Comparison of ENCODE assay signal across 1 cellular context in genomic region chr1:151539321-151540020, GRCh38.
A peak's percentile ranks its signal among the peaks of the same experiment; 100 is the strongest.
TF ChIP-seq lines count a peak whose summit lies in the region.

No MANE protein-coding gene starts in this region.

TF ChIP-seq in HepG2, 621 proteins besides CTCF, POLR2A, EP300 and RAD21 (continued from another document and continues in another):
- TF ChIP-seq USF2 (IDR thresholded peaks at IDR 0.05; ENCODE audit: low read depth, low read length) (no peak), USF2 (CRISPR knock-in tag; IDR thresholded peaks at IDR 0.05; ENCODE audit: borderline replicate concordance) (peak; percentile 84; the same call in 1 of the 2 replicates), IKZF1 (IDR thresholded peaks at IDR 0.05) (no peak), ZNF614 (CRISPR knock-in tag; IDR thresholded peaks at IDR 0.05; ENCODE audit: borderline replicate concordance) (no peak), MIER2 (CRISPR knock-in tag; IDR thresholded peaks at IDR 0.05) (no peak), NCOA2 (CRISPR knock-in tag; IDR thresholded peaks at IDR 0.05) (0 out of 2 replicates have a peak, but pooled peaks have one; percentile 5), EED (CRISPR knock-in tag; IDR thresholded peaks at IDR 0.05) (no peak), ZKSCAN1 (IDR thresholded peaks at IDR 0.05; ENCODE audit: low read length) (no peak), ZNF12 (CRISPR knock-in tag; IDR thresholded peaks at IDR 0.05) (no peak), NR2F2 (IDR thresholded peaks at IDR 0.05; ENCODE audit: borderline replicate concordance, low read depth) (no peak), KDM5B (CRISPR knock-in tag; IDR thresholded peaks at IDR 0.05; ENCODE audit: borderline replicate concordance) (no peak), ZNF382 (CRISPR knock-in tag; IDR thresholded peaks at IDR 0.05; ENCODE audit: borderline replicate concordance) (no peak), ZFP62 (CRISPR knock-in tag; IDR thresholded peaks at IDR 0.05) (no peak), PAWR (CRISPR knock-in tag; IDR thresholded peaks at IDR 0.05; ENCODE audit: borderline replicate concordance) (no peak), SNAPC2 (CRISPR knock-in tag; IDR thresholded peaks at IDR 0.05) (no peak), ARNTL (CRISPR knock-in tag; IDR thresholded peaks at IDR 0.05) (no peak), ISL2 (CRISPR knock-in tag; IDR thresholded peaks at IDR 0.05) (no peak), RNF2 (conservative IDR thresholded peaks at IDR 0.05; ENCODE audit: low read depth) (no peak), SOX13 (IDR thresholded peaks at IDR 0.05) (no peak), SOX13 (CRISPR knock-in tag; conservative IDR thresholded peaks at IDR 0.05 in 1 of 2, IDR thresholded peaks at IDR 0.05 in 1 of 2) (no peak), TBX2 (CRISPR knock-in tag; IDR thresholded peaks at IDR 0.05; ENCODE audit: borderline replicate concordance) (no peak), AGO2 (optimal IDR thresholded peaks at IDR 0.05; ENCODE audit: low read depth, low read length) (no peak), SOX5 (CRISPR knock-in tag; IDR thresholded peaks at IDR 0.05; ENCODE audit: borderline replicate concordance) (0 out of 2 replicates have a peak, but pooled peaks have one; percentile 2), HMGA1 (CRISPR knock-in tag; conservative IDR thresholded peaks at IDR 0.05) (no peak), ZNF644 (CRISPR knock-in tag; IDR thresholded peaks at IDR 0.05; ENCODE audit: low read depth) (no peak), ZFP36L1 (CRISPR knock-in tag; IDR thresholded peaks at IDR 0.05) (no peak), PBX3 (CRISPR knock-in tag; IDR thresholded peaks at IDR 0.05; ENCODE audit: borderline replicate concordance) (no peak), TSC22D2 (CRISPR knock-in tag; IDR thresholded peaks at IDR 0.05; ENCODE audit: borderline replicate concordance) (no peak), NFIB (CRISPR knock-in tag; IDR thresholded peaks at IDR 0.05; ENCODE audit: borderline replicate concordance) (no peak), SRSF4 (IDR thresholded peaks at IDR 0.05; ENCODE audit: low read depth, low read length, poor library complexity, severe bottlenecking) (no peak), ZNF224 (CRISPR knock-in tag; IDR thresholded peaks at IDR 0.05) (no peak), ZNF790 (CRISPR knock-in tag; IDR thresholded peaks at IDR 0.05; ENCODE audit: borderline replicate concordance) (no peak), TAF1 (CRISPR knock-in tag; IDR thresholded peaks at IDR 0.05) (no peak), ZNF766 (CRISPR knock-in tag; IDR thresholded peaks at IDR 0.05; ENCODE audit: borderline replicate concordance) (no peak), RARA (CRISPR knock-in tag; IDR thresholded peaks at IDR 0.05) (0 out of 2 replicates have a peak, but pooled peaks have one; percentile 4), ZNF619 (CRISPR knock-in tag; IDR thresholded peaks at IDR 0.05) (no peak), MYNN (CRISPR knock-in tag; IDR thresholded peaks at IDR 0.05; ENCODE audit: low read depth) (no peak), HCFC1 (IDR thresholded peaks at IDR 0.05; ENCODE audit: low read depth, low read length) (no peak), MEIS1 (CRISPR knock-in tag; IDR thresholded peaks at IDR 0.05; ENCODE audit: borderline replicate concordance) (0 out of 2 replicates have a peak, but pooled peaks have one; percentile 65), ZSCAN21 (CRISPR knock-in tag; IDR thresholded peaks at IDR 0.05; ENCODE audit: borderline replicate concordance) (no peak)
- TF ChIP-seq, protein P1, sequence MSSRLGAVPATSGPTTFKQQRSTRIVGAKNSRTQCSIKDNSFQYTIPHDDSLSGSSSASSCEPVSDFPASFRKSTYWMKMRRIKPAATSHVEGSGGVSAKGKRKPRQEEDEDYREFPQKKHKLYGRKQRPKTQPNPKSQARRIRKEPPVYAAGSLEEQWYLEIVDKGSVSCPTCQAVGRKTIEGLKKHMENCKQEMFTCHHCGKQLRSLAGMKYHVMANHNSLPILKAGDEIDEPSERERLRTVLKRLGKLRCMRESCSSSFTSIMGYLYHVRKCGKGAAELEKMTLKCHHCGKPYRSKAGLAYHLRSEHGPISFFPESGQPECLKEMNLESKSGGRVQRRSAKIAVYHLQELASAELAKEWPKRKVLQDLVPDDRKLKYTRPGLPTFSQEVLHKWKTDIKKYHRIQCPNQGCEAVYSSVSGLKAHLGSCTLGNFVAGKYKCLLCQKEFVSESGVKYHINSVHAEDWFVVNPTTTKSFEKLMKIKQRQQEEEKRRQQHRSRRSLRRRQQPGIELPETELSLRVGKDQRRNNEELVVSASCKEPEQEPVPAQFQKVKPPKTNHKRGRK (CRISPR knock-in tag; IDR thresholded peaks at IDR 0.05): no peak
- TF ChIP-seq, protein P2, sequence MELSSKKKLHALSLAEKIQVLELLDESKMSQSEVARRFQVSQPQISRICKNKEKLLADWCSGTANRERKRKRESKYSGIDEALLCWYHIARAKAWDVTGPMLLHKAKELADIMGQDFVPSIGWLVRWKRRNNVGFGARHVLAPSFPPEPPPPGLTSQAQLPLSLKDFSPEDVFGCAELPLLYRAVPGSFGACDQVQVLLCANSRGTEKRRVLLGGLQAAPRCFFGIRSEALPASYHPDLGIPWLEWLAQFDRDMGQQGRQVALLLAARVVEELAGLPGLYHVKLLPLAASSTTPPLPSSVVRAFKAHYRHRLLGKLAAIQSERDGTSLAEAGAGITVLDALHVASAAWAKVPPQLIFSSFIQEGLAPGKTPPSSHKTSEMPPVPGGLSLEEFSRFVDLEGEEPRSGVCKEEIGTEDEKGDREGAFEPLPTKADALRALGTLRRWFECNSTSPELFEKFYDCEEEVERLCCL (CRISPR knock-in tag; IDR thresholded peaks at IDR 0.05; ENCODE audit: borderline replicate concordance): no peak
- TF ChIP-seq, protein P3, sequence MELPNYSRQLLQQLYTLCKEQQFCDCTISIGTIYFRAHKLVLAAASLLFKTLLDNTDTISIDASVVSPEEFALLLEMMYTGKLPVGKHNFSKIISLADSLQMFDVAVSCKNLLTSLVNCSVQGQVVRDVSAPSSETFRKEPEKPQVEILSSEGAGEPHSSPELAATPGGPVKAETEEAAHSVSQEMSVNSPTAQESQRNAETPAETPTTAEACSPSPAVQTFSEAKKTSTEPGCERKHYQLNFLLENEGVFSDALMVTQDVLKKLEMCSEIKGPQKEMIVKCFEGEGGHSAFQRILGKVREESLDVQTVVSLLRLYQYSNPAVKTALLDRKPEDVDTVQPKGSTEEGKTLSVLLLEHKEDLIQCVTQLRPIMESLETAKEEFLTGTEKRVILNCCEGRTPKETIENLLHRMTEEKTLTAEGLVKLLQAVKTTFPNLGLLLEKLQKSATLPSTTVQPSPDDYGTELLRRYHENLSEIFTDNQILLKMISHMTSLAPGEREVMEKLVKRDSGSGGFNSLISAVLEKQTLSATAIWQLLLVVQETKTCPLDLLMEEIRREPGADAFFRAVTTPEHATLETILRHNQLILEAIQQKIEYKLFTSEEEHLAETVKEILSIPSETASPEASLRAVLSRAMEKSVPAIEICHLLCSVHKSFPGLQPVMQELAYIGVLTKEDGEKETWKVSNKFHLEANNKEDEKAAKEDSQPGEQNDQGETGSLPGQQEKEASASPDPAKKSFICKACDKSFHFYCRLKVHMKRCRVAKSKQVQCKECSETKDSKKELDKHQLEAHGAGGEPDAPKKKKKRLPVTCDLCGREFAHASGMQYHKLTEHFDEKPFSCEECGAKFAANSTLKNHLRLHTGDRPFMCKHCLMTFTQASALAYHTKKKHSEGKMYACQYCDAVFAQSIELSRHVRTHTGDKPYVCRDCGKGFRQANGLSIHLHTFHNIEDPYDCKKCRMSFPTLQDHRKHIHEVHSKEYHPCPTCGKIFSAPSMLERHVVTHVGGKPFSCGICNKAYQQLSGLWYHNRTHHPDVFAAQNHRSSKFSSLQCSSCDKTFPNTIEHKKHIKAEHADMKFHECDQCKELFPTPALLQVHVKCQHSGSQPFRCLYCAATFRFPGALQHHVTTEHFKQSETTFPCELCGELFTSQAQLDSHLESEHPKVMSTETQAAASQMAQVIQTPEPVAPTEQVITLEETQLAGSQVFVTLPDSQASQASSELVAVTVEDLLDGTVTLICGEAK (IDR thresholded peaks at IDR 0.05): no peak
- TF ChIP-seq, protein P3 (CRISPR knock-in tag; IDR thresholded peaks at IDR 0.05): 0 out of 2 replicates have a peak, but pooled peaks have one; percentile 5
- TF ChIP-seq, protein P4, sequence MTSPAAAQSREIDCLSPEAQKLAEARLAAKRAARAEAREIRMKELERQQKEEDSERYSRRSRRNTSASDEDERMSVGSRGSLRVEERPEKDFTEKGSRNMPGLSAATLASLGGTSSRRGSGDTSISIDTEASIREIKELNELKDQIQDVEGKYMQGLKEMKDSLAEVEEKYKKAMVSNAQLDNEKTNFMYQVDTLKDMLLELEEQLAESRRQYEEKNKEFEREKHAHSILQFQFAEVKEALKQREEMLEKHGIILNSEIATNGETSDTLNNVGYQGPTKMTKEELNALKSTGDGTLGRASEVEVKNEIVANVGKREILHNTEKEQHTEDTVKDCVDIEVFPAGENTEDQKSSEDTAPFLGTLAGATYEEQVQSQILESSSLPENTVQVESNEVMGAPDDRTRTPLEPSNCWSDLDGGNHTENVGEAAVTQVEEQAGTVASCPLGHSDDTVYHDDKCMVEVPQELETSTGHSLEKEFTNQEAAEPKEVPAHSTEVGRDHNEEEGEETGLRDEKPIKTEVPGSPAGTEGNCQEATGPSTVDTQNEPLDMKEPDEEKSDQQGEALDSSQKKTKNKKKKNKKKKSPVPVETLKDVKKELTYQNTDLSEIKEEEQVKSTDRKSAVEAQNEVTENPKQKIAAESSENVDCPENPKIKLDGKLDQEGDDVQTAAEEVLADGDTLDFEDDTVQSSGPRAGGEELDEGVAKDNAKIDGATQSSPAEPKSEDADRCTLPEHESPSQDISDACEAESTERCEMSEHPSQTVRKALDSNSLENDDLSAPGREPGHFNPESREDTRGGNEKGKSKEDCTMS (CRISPR knock-in tag; conservative IDR thresholded peaks at IDR 0.05): no peak
- TF ChIP-seq, protein P5, sequence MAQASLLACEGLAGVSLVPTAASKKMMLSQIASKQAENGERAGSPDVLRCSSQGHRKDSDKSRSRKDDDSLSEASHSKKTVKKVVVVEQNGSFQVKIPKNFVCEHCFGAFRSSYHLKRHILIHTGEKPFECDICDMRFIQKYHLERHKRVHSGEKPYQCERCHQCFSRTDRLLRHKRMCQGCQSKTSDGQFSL (CRISPR knock-in tag; IDR thresholded peaks at IDR 0.05): no peak
- TF ChIP-seq, protein P6, sequence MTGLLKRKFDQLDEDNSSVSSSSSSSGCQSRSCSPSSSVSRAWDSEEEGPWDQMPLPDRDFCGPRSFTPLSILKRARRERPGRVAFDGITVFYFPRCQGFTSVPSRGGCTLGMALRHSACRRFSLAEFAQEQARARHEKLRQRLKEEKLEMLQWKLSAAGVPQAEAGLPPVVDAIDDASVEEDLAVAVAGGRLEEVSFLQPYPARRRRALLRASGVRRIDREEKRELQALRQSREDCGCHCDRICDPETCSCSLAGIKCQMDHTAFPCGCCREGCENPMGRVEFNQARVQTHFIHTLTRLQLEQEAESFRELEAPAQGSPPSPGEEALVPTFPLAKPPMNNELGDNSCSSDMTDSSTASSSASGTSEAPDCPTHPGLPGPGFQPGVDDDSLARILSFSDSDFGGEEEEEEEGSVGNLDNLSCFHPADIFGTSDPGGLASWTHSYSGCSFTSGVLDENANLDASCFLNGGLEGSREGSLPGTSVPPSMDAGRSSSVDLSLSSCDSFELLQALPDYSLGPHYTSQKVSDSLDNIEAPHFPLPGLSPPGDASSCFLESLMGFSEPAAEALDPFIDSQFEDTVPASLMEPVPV (CRISPR knock-in tag; IDR thresholded peaks at IDR 0.05): no peak
